ENCODE assay signal across 19 cellular contexts in genomic region chr4:1105662-1106061, GRCh38. TPM values are rescaled to one million over a fixed set of nuclear protein-coding genes. Genes with fewer than 3 reads are reported as not detected.
A peak's percentile ranks its signal among the peaks of the same experiment; 100 is the strongest.
DNase-seq lines count a peak whose midpoint lies in the region; ATAC-seq and TF ChIP-seq lines count a peak whose summit lies in the region.
"Had no signal": no experiment of that assay in that cellular context is flagged by ENCODE, and none has a peak within 500 bp of the region (broad histone marks: within the 10 kb centered on the region; RNA-seq: fewer than 3 reads in every experiment).

No MANE protein-coding gene starts in this region.

- peaks cover 10% of the 10 kb centered on the region for H3K4me1 ChIP-seq in NT2/D1 (ENCODE audit: insufficient read depth, insufficient read length)
- H3K4me1 ChIP-seq in mesendoderm (ENCODE audit: control insufficient read depth, low read depth, low read length): no peaks in the 10 kb centered on the region

- no CpG with 5 or more reads among the region's 10 CpGs for WGBS in mesendoderm (ENCODE audit: extremely low coverage, insufficient coverage, low lambda C conversion rate)

- no peak overlapping the region for H3K23ac ChIP-seq in mesendoderm (ENCODE audit: low read length)

- peak overlapping the region; percentile 70 for H3K9ac ChIP-seq in NT2/D1 (ENCODE audit: insufficient read length, low read depth)
- H3K9ac ChIP-seq in mesendoderm (ENCODE audit: low read length): no peak overlapping the region

- no peak overlapping the region for H3K4me3 ChIP-seq in NT2/D1 (ENCODE audit: insufficient read length, low read depth)
- H3K4me3 ChIP-seq in choroid plexus epithelial cell (ENCODE audit: low read depth, low read length): no peak overlapping the region
- H3K4me3 ChIP-seq in mesendoderm (ENCODE audit: low read length): no peak overlapping the region

- no peak overlapping the region for H2BK5ac ChIP-seq in mesendoderm (ENCODE audit: low read length)

- DNase-seq in NT2/D1 (ENCODE audit: low read depth, low spot score) (peak; percentile 44), choroid plexus epithelial cell (ENCODE audit: low read depth) (peak; percentile 56), mesendoderm (peak; percentile 36), retina (peak; percentile 73), NCI-H2196 treated with DMSO at 0.1 percent for 48 hours (lab: John Stamatoyannopoulos, UW; ENCODE audit: unreplicated experiment) (no peak), hypothalamus (lab: John Stamatoyannopoulos, UW) (no peak)
- no peak for DNase-seq in activated T-cell treated with anti-CD3 and anti-CD28 coated beads, Interleukin-2, amount 50 U/mL, for 48 hours
- DNase-seq: COR-L47, DMS153, EL, H9, Kasumi-1, NCI-H1105, NCI-H1694 treated with DMSO at 0.1 percent for 48 hours, NCI-H526 treated with DMSO at 0.1 percent for 48 hours, OCI-M1, SHP77 treated with DMSO at 0.1 percent for 48 hours had no signal

- H3K9me3 ChIP-seq in NT2/D1 (ENCODE audit: insufficient read depth, low read length): no peaks in the 10 kb centered on the region

- no peak overlapping the region for H4K8ac ChIP-seq in mesendoderm (ENCODE audit: low read depth, low read length)

- no peak overlapping the region for H2BK15ac ChIP-seq in mesendoderm (replicated peaks; ENCODE audit: low read depth)

- H3K27me3 ChIP-seq in NT2/D1 (ENCODE audit: insufficient read depth, insufficient read length) (no peaks in the 10 kb centered on the region), mesendoderm (ENCODE audit: insufficient read depth, low read length, poor library complexity) (no peaks in the 10 kb centered on the region)

- no peak overlapping the region for H4K5ac ChIP-seq in mesendoderm (ENCODE audit: low read length)

- no peak overlapping the region for H3K56ac ChIP-seq in mesendoderm (ENCODE audit: low read length)

- no peak for ATAC-seq in GM19397 (IDR thresholded peaks at IDR 0.05; ENCODE audit: unreplicated experiment)

- H3K4ac ChIP-seq in mesendoderm (ENCODE audit: low read depth, low read length): no peak overlapping the region

- H3K36me3 ChIP-seq in NT2/D1 (ENCODE audit: insufficient read depth, insufficient read length, low read length) (no peaks in the 10 kb centered on the region), mesendoderm (ENCODE audit: control insufficient read depth, insufficient read depth, low read length) (no peaks in the 10 kb centered on the region)

- no peak overlapping the region for H3K18ac ChIP-seq in mesendoderm (ENCODE audit: low read length)

- H2BK120ac ChIP-seq in mesendoderm (ENCODE audit: low read depth, low read length): no peak overlapping the region

- no peak for TF ChIP-seq CTCF in choroid plexus epithelial cell (conservative IDR thresholded peaks at IDR 0.05; ENCODE audit: low read depth, low read length)

- no peak overlapping the region for H3K27ac ChIP-seq in mesendoderm (ENCODE audit: low read depth, low read length)
- H3K27ac ChIP-seq: HL-60 had no signal

- H3K79me1 ChIP-seq in mesendoderm (ENCODE audit: low read length): no peaks in the 10 kb centered on the region

- no peak overlapping the region for H2AK5ac ChIP-seq in mesendoderm (ENCODE audit: low read length)

- H3K79me2 ChIP-seq in mesendoderm (ENCODE audit: control insufficient read depth, insufficient read depth, low read length): no peaks in the 10 kb centered on the region

- H3K4me2 ChIP-seq in mesendoderm (ENCODE audit: low read length): no peak overlapping the region

RNA-seq across cellular contexts. Expression of gene RNF212, which starts 7.7 kb away (rescaled TPM):
- polyA plus RNA-seq in mesendoderm (2013, experiment 1 of 2): 1.7 TPM
- polyA plus RNA-seq in mesendoderm (2013, experiment 2 of 2): 2.1 TPM

Comparison
In these comparisons a context has a peak if more than half of its experiments do, and no peak if none do; other contexts are left out.
1. DNase-seq: peak in NT2/D1 (single experiment), choroid plexus epithelial cell (single experiment), mesendoderm (single experiment) and retina (single experiment); none in NCI-H2196 treated with DMSO at 0.1 percent for 48 hours (single experiment), activated T-cell treated with anti-CD3 and anti-CD28 coated beads, Interleukin-2, amount 50 U/mL, for 48 hours (0 of 2) and hypothalamus (0 of 51).